In the genomic region with DNA sequence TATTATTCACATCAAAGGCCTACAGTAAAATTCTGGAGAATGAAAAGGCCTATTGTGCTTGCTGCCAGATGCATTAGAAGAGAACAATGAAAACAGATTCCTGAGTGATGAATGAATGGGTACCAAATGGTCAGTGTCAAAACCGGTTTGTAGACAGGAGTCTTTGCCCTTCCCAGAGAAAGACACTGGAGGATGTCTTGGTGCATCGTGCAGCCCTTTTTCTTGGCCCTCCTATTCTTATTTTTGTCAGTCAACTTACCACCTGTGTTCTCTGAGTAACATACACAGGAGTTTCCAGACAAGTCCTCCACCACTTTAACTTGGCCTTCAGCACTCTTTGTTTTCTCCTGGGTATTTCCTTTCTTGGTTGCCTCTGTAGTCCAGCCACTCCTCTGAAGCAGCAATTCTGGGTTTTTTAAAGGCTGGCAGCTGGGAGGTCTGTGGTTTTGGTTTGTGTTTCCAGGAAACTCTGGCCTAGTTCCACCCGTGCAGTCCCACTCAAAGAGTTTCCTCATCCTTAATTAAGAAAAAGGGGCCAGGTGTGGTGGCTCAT, we compare ENCODE assay signal across 8 cellular contexts. TPM values are rescaled to one million over a fixed set of nuclear protein-coding genes. Genes with fewer than 3 reads are reported as not detected.
A peak's percentile ranks its signal among the peaks of the same experiment; 100 is the strongest.
DNase-seq lines count a peak whose midpoint lies in the region; ATAC-seq and TF ChIP-seq lines count a peak whose summit lies in the region.

No MANE protein-coding gene starts in this region.

- H3K9me3 Mint-ChIP-seq in Calu3 (ENCODE audit: low read depth, unreplicated experiment) = no peaks in the 10 kb centered on the region
- H3K9me3 Mint-ChIP-seq in activated naive CD8-positive, alpha-beta T cell (ENCODE audit: low read depth) = no peaks in the 10 kb centered on the region

- peak overlapping the region; percentile 4 for H3K27ac Mint-ChIP-seq in Calu3 (ENCODE audit: unreplicated experiment)
- H3K27ac Mint-ChIP-seq in activated naive CD8-positive, alpha-beta T cell = peak overlapping the region; percentile 75

- H3K4me1 ChIP-seq in left lung = peaks cover 0 to 44% of the 10 kb centered on the region in 2 donors

- CTCF ChIA-PET in Calu3 (lab: Charles Lee) = interaction anchor here (0.6 kb wide), 1 partner anchor 50 kb away, joined by 3 read pairs; no protein-coding TSS in a partner anchor

- peaks cover 26% of the 10 kb centered on the region for H3K4me1 Mint-ChIP-seq in Calu3 (ENCODE audit: low read depth, unreplicated experiment)
- H3K4me1 Mint-ChIP-seq in activated naive CD8-positive, alpha-beta T cell (ENCODE audit: low read depth) = peaks cover 49% of the 10 kb centered on the region

- peak overlapping the region in 1 of 2 donors; percentile 68 for H3K27ac ChIP-seq in left lung

- no peaks in the 10 kb centered on the region for H3K36me3 Mint-ChIP-seq in Calu3 (ENCODE audit: insufficient read depth, unreplicated experiment)
- H3K36me3 Mint-ChIP-seq in activated naive CD8-positive, alpha-beta T cell = peaks cover 10% of the 10 kb centered on the region

- H3K36me3 ChIP-seq in left lung = peaks cover 0 to 10% of the 10 kb centered on the region in 2 donors

- H3K27me3 Mint-ChIP-seq in Calu3 (ENCODE audit: unreplicated experiment) = no peaks in the 10 kb centered on the region
- no peaks in the 10 kb centered on the region for H3K27me3 Mint-ChIP-seq in activated naive CD8-positive, alpha-beta T cell

- no peaks in the 10 kb centered on the region for H3K27me3 ChIP-seq in left lung

- no TSS peak for BruUV-seq in Calu3 (replicated peaks; lab: Mats Ljungman, UMichigan)

- H3K9me3 ChIP-seq in left lung = no peaks in the 10 kb centered on the region

- H3K4me3 Mint-ChIP-seq in Calu3 (ENCODE audit: low read depth, unreplicated experiment) = no peak overlapping the region
- H3K4me3 Mint-ChIP-seq in activated naive CD8-positive, alpha-beta T cell = peak overlapping the region; percentile 27

- intact Hi-C loops in Calu3 (cut with micrococcal nuclease; ENCODE audit: unreplicated experiment) = no loop called here
- intact Hi-C loops in left lung (cut with DNase I) = no loop called here

- H3K4me3 ChIP-seq in left lung = no peak overlapping the region

- ATAC-seq in left lung (peak; percentile 63), GM18498 (IDR thresholded peaks at IDR 0.05; ENCODE audit: unreplicated experiment) (no peak), HG03039 (IDR thresholded peaks at IDR 0.05; ENCODE audit: unreplicated experiment) (no peak)

- TF ChIP-seq CTCF in Calu3 (IDR thresholded peaks at IDR 0.05; ENCODE audit: unreplicated experiment) (no peak), left lung (IDR thresholded peaks at IDR 0.05) (no peak)

- no peak for DNase-seq in Calu3
- DNase-seq in M059J (ENCODE audit: low read depth) = peak; percentile 60
- no peak for DNase-seq in left lung
- no peak for DNase-seq in NCI-H1436 treated with DMSO at 0.1 percent for 48 hours (lab: John Stamatoyannopoulos, UW)
- no peak for DNase-seq in germinal center (ENCODE audit: low spot score)

RNA-seq across cellular contexts. Expression of a gene that starts 29.4 kb away (rescaled TPM):
- total RNA-seq in Calu3 (2022) (2.6 TPM in 2 replicates), left lung (10 to 100 TPM; 14.2 to 21.8 TPM)
- 0.76 and 1.3 TPM in 2 replicates for total RNA-seq in M059J (2014; rRNA removed; shearing (Covaris generic))

RNA-seq across cellular contexts. Expression of a gene that starts 55.4 kb away (rescaled TPM):
- total RNA-seq in Calu3 (2022) (358 and 374 TPM in 2 replicates), left lung (100 to 1,000 TPM; 310 to 340 TPM)
- total RNA-seq in M059J (2014; rRNA removed; shearing (Covaris generic)) = 526 and 639 TPM in 2 replicates
